In genomic region chr2:10873790-10874437, GRCh38 we compare ENCODE assay signal across 1 cellular context.
A peak's percentile ranks its signal among the peaks of the same experiment; 100 is the strongest.
TF ChIP-seq lines count a peak whose summit lies in the region.

No MANE protein-coding gene starts in this region.

TF ChIP-seq in GM12878, 131 proteins besides CTCF, POLR2A, EP300 and RAD21:
- TF ChIP-seq ZNF687 (IDR thresholded peaks at IDR 0.05) (peak; percentile 72), YY1 (IDR thresholded peaks at IDR 0.05; ENCODE audit: low read depth, low read length) (0 out of 2 replicates have a peak, but pooled peaks have one; percentile 10), EGR1 (IDR thresholded peaks at IDR 0.05; ENCODE audit: borderline replicate concordance in 1 of 2, low read depth in 2 of 2, low read length in 2 of 2) (no peak), PAX5 (IDR thresholded peaks at IDR 0.05; ENCODE audit: borderline replicate concordance, low read depth, low read length) (no peak), NKRF (conservative IDR thresholded peaks at IDR 0.05) (no peak), RCOR1 (conservative IDR thresholded peaks at IDR 0.05; ENCODE audit: low read depth, low read length) (no peak), MTA3 (IDR thresholded peaks at IDR 0.05; ENCODE audit: borderline replicate concordance, low read length) (no peak), TCF3 (IDR thresholded peaks at IDR 0.05; ENCODE audit: borderline replicate concordance, insufficient read depth, low read depth, low read length) (0 out of 2 replicates have a peak, but pooled peaks have one; percentile 16), LARP7 (IDR thresholded peaks at IDR 0.05) (no peak), ZSCAN29 (IDR thresholded peaks at IDR 0.05) (no peak), STAT3 (IDR thresholded peaks at IDR 0.05; ENCODE audit: low read depth, low read length) (no peak), RUNX3 (IDR thresholded peaks at IDR 0.05; ENCODE audit: low read length) (peak; percentile 19; the same call in 1 of the 2 replicates), GABPA (IDR thresholded peaks at IDR 0.05; ENCODE audit: low read depth) (peak; percentile 64; the same call in 1 of the 2 replicates), POLR2AphosphoS5 (IDR thresholded peaks at IDR 0.05; ENCODE audit: low read length) (no peak)
TF ChIP-seq in GM12878: peak in this region for 5.
